ENCODE assay signal across 30 cellular contexts in the genomic region with DNA sequence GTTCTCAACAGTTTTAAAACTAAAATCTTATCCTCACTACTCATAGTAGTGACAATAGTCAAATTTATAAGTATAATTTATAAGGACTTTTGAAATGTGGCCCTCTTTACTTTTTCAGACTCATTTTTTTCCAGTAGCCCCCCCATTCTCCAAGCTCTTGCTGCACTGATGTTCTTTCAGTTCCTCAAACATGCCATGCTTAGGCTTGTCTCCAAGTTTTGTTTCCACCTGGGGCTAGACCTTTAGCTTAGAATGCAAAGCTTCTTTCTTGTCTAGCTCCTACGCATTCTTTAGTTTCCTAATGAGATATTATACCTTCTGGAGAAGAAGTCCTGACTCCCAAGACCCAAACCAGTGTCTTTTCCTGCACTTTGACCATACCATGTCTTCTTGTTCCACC.
"Had no signal": no experiment of that assay in that cellular context is flagged by ENCODE, and none has a peak within 500 bp of the region (broad histone marks: within the 10 kb centered on the region; RNA-seq: fewer than 3 reads in every experiment).

No MANE protein-coding gene starts in this region.

- H3K36me3 ChIP-seq: ascending aorta, breast epithelium, cardiac muscle cell had no signal

- H3K27ac ChIP-seq: ascending aorta, breast epithelium, cardiac muscle cell, coronary artery, dorsolateral prefrontal cortex had no signal

- H3K27me3 ChIP-seq: ascending aorta, breast epithelium, cardiac muscle cell, dorsolateral prefrontal cortex had no signal

- DNase-seq: activated CD4-positive, alpha-beta memory T cell treated with anti-CD3 and anti-CD28 coated beads, Interleukin-2, amount 10 ng/mL, durations not matched to agents 7 days and 5 days; activated CD4-positive, alpha-beta T cell treated with anti-CD3 and anti-CD28 coated beads for 1 hour; activated CD4-positive, alpha-beta T cell treated with anti-CD3 and anti-CD28 coated beads for 4 hours; activated CD4-positive, alpha-beta T cell treated with anti-CD3 and anti-CD28 coated beads, Interleukin-2, amount 10 ng/mL, durations not matched to agents 7 days and 5 days; activated CD4-positive, alpha-beta T cell treated with anti-CD3 and anti-CD28 coated beads, Interleukin-2, amount 50 U/mL, for 4 hours; activated CD4-positive, CD25-positive, alpha-beta regulatory T cell; activated CD8-positive, alpha-beta memory T cell treated with anti-CD3 and anti-CD28 coated beads, Interleukin-2, amount 50 U/mL, for 48 hours; activated gamma-delta T cell; activated naive CD4-positive, alpha-beta T cell; activated naive CD4-positive, alpha-beta T cell treated with anti-CD3 and anti-CD28 coated beads, Interleukin-2, amount 10 ng/mL, durations not matched to agents 7 days and 5 days; activated naive CD8-positive, alpha-beta T cell treated with anti-CD3 and anti-CD28 coated beads, Interleukin-2, amount 10 ng/mL, durations not matched to agents 7 days and 5 days; activated T-cell treated with anti-CD3 and anti-CD28 coated beads for 4 hours; activated T-cell treated with anti-CD3 and anti-CD28 coated beads, Interleukin-2, amount 50 U/mL, for 24 hours; activated T-cell treated with anti-CD3 and anti-CD28 coated beads, Interleukin-2, amount 50 U/mL, for 72 hours; central memory CD4-positive, alpha-beta T cell; cerebellar nuclear complex; dorsolateral prefrontal cortex; effector memory CD4-positive, alpha-beta T cell; endodermal cell; foreskin fibroblast; head of caudate nucleus; T-helper 17 cell; T1000 had no signal

- H3K4me1 ChIP-seq: ascending aorta, breast epithelium had no signal

- H3K9me3 ChIP-seq: ascending aorta, breast epithelium had no signal

- H3K4me3 ChIP-seq: ascending aorta, breast epithelium, cardiac muscle cell, coronary artery, dorsolateral prefrontal cortex had no signal

- FAIRE-seq: frontal cortex had no signal

- ATAC-seq: activated naive CD4-positive, alpha-beta T cell treated with anti-CD3 and anti-CD28 coated beads, Interleukin-2, amount 50 U/mL, for 72 hours; activated T-cell treated with anti-CD3 and anti-CD28 coated beads, Interleukin-2, amount 50 U/mL, for 72 hours; esophagus mucosa; T-helper 17 cell had no signal
